Comparison of ENCODE assay signal across 8 cellular contexts in genomic region chr9:130693101-130693425, GRCh38. TPM values are rescaled to one million over a fixed set of nuclear protein-coding genes. Genes with fewer than 3 reads are reported as not detected.
A peak's percentile ranks its signal among the peaks of the same experiment; 100 is the strongest.
DNase-seq lines count a peak whose midpoint lies in the region; ATAC-seq, FAIRE-seq and TF ChIP-seq lines count a peak whose summit lies in the region.

No MANE protein-coding gene starts in this region.

- no peak for ATAC-seq in activated CD8-positive, alpha-beta T cell treated with anti-CD3 and anti-CD28 coated beads, Interleukin-2, amount 10 ng/mL, durations not matched to agents 7 days and 5 days

- 4 to 13% (median 6%) methylated on average over 8 of the region's 8 CpGs for WGBS in stomach, 5 donors

- CTCF ChIA-PET in HEK293 (lab: Yijun Ruan, JAX) = interaction anchor here (0.6 to 15.8 kb wide), 11 partner anchors 9 to 371 kb away, joined by 3 to 305 read pairs (median 5); no protein-coding TSS in a partner anchor
- CTCF ChIA-PET in activated CD8-positive, alpha-beta T cell treated with anti-CD3 and anti-CD28 coated beads, Interleukin-2, amount 10 ng/mL, durations not matched to agents 7 days and 5 days (lab: Charles Lee) = interaction anchor here (0.8 to 3.3 kb wide), 9 partner anchors 9 to 233 kb away, joined by 3 to 34 read pairs (median 8); no protein-coding TSS in a partner anchor

- H3K9me3 ChIP-seq in HEK293 (ENCODE audit: control insufficient read depth, insufficient read depth, low read depth, low read length) = no peaks in the 10 kb centered on the region
- H3K9me3 ChIP-seq in iPS-20b (ENCODE audit: insufficient read depth, low read depth, low read length) = no peaks in the 10 kb centered on the region
- no peaks in the 10 kb centered on the region for H3K9me3 ChIP-seq in stomach

- peak overlapping the region; percentile 31 for H3K4me3 ChIP-seq in HEK293 (ENCODE audit: low read depth, low read length)
- peak overlapping the region; percentile 99 for H3K4me3 ChIP-seq in iPS-20b (ENCODE audit: low read length)
- peak overlapping the region; percentile 69 to 93 (median 74) for H3K4me3 ChIP-seq in stomach

- peaks cover 54% of the 10 kb centered on the region for H3K4me1 Mint-ChIP-seq in activated CD8-positive, alpha-beta T cell treated with anti-CD3 and anti-CD28 coated beads, Interleukin-2, amount 10 ng/mL, durations not matched to agents 7 days and 5 days (ENCODE audit: low read depth)

- H3K36me3 Mint-ChIP-seq in activated CD8-positive, alpha-beta T cell treated with anti-CD3 and anti-CD28 coated beads, Interleukin-2, amount 10 ng/mL, durations not matched to agents 7 days and 5 days (ENCODE audit: low read depth) = peaks cover 33% of the 10 kb centered on the region

- peak overlapping the region; percentile 96; the same call in 1 of the 2 replicates for H3K9ac ChIP-seq in iPS-20b (ENCODE audit: low read depth, low read length)

- no peaks in the 10 kb centered on the region for H3K4me1 ChIP-seq in HEK293 (ENCODE audit: control insufficient read depth, insufficient read depth, low read length)
- H3K4me1 ChIP-seq in iPS-20b (ENCODE audit: insufficient read depth, low read length) = peaks cover 8% of the 10 kb centered on the region; the same call in 1 of the 2 replicates
- H3K4me1 ChIP-seq in stomach = peaks cover 11 to 53% (median 36%) of the 10 kb centered on the region in 4 donors

- intact Hi-C loops in stomach (cut with DNase I; ENCODE audit: low total_unique reads) = no loop called here

- peak overlapping the region; percentile 14; the same call in 1 of the 2 replicates for H3K27ac ChIP-seq in HEK293 (ENCODE audit: extremely low read depth, low read depth, low read length)
- H3K27ac ChIP-seq in iPS-20b (ENCODE audit: low read length) = no peak overlapping the region
- peak overlapping the region in 4 of 5 donors; percentile 59 to 81 (median 68) for H3K27ac ChIP-seq in stomach

- H3K36me3 ChIP-seq in HEK293 (ENCODE audit: control insufficient read depth in 2 of 2, insufficient read depth in 1 of 2, low read length in 2 of 2) (peaks cover 22 to 32% of the 10 kb centered on the region in 2 experiments), iPS-20b (ENCODE audit: insufficient read depth, low read depth, low read length) (peaks cover 32% of the 10 kb centered on the region), stomach (peaks cover 18 to 29% (median 28%) of the 10 kb centered on the region in 4 donors)

- TF ChIP-seq CTCF in HEK293 (tag by site-specific recombination; IDR thresholded peaks at IDR 0.05) (no peak), stomach (IDR thresholded peaks at IDR 0.05) (no peak)

- H3K27me3 ChIP-seq in iPS-20b (ENCODE audit: insufficient read depth, low read length) (no peaks in the 10 kb centered on the region), stomach (no peaks in the 10 kb centered on the region)

- POLR2A ChIA-PET in HEK293 (lab: Yijun Ruan, JAX) = interaction anchor here (0.6 to 2.2 kb wide), 23 partner anchors 8 to 870 kb away, joined by 3 to 30 read pairs (median 4); partner anchors contain the start of genes FUBP3, PRDM12 and TOR1A
- POLR2A ChIA-PET in activated CD8-positive, alpha-beta T cell treated with anti-CD3 and anti-CD28 coated beads, Interleukin-2, amount 10 ng/mL, durations not matched to agents 7 days and 5 days (lab: Charles Lee) = interaction anchor here (0.6 to 2.2 kb wide), 5 partner anchors 11 to 28 kb away, joined by 3 to 11 read pairs (median 4); partner anchors contain the start of gene PRDM12

- TF ChIP-seq EP300 in stomach (IDR thresholded peaks at IDR 0.05) = no peak

- DNase-seq in activated CD8-positive, alpha-beta T cell treated with anti-CD3 and anti-CD28 coated beads, Interleukin-2, amount 10 ng/mL, durations not matched to agents 7 days and 5 days = no peak
- DNase-seq in stomach (no peak), COLO668 (lab: John Stamatoyannopoulos, UW; ENCODE audit: unreplicated experiment) (no peak), NCI-H1092 treated with DMSO at 0.1 percent for 48 hours (lab: John Stamatoyannopoulos, UW) (no peak), RCC 7860 (ENCODE audit: low spot score) (no peak)
- no peak for DNase-seq in stimulated activated naive CD4-positive, alpha-beta T cell treated with Interleukin-2 at 50 U/mL for 16 hours (lab: John Stamatoyannopoulos, UW)

- no peak for FAIRE-seq in RCC 7860 (lab: Jason Lieb, UNC)

- no peaks in the 10 kb centered on the region for H3K9me3 Mint-ChIP-seq in activated CD8-positive, alpha-beta T cell treated with anti-CD3 and anti-CD28 coated beads, Interleukin-2, amount 10 ng/mL, durations not matched to agents 7 days and 5 days (ENCODE audit: insufficient read depth)

- peaks cover 11% of the 10 kb centered on the region for H3K27me3 Mint-ChIP-seq in activated CD8-positive, alpha-beta T cell treated with anti-CD3 and anti-CD28 coated beads, Interleukin-2, amount 10 ng/mL, durations not matched to agents 7 days and 5 days (ENCODE audit: low read depth)

- TF ChIP-seq POLR2A in stomach (IDR thresholded peaks at IDR 0.05) = no peak

- H3K4me3 Mint-ChIP-seq in activated CD8-positive, alpha-beta T cell treated with anti-CD3 and anti-CD28 coated beads, Interleukin-2, amount 10 ng/mL, durations not matched to agents 7 days and 5 days = peak overlapping the region; percentile 96

- peak overlapping the region; percentile 93 for H3K27ac Mint-ChIP-seq in activated CD8-positive, alpha-beta T cell treated with anti-CD3 and anti-CD28 coated beads, Interleukin-2, amount 10 ng/mL, durations not matched to agents 7 days and 5 days

TF ChIP-seq in HEK293, 187 proteins besides CTCF, POLR2A, EP300 and RAD21 (continues in another document):
- no peak for TF ChIP-seq ZNF416 (tag by site-specific recombination; IDR thresholded peaks at IDR 0.05)
- TF ChIP-seq ZBTB26 (tag by site-specific recombination; optimal IDR thresholded peaks at IDR 0.05) = no peak
- no peak for TF ChIP-seq HOXD13 (CRISPR knock-in tag; IDR thresholded peaks at IDR 0.05; ENCODE audit: borderline replicate concordance)
- TF ChIP-seq ZNF560 (tag by site-specific recombination; IDR thresholded peaks at IDR 0.05; ENCODE audit: borderline replicate concordance) = no peak
- TF ChIP-seq ZBTB8A (tag by site-specific recombination; IDR thresholded peaks at IDR 0.05) = no peak
- TF ChIP-seq ELK4 (IDR thresholded peaks at IDR 0.05; ENCODE audit: borderline replicate concordance, low read depth, low read length) = no peak
- TF ChIP-seq ZNF311 (tag by site-specific recombination; IDR thresholded peaks at IDR 0.05; ENCODE audit: borderline replicate concordance) = no peak
- no peak for TF ChIP-seq ZNF48 (tag by site-specific recombination; IDR thresholded peaks at IDR 0.05)
- no peak for TF ChIP-seq ZNF404 (tag by site-specific recombination; IDR thresholded peaks at IDR 0.05)
- TF ChIP-seq SALL2 (tag by site-specific recombination; IDR thresholded peaks at IDR 0.05; ENCODE audit: borderline replicate concordance) = no peak
- no peak for TF ChIP-seq ZNF639 (tag by site-specific recombination; IDR thresholded peaks at IDR 0.05)
- TF ChIP-seq ZBTB17 (tag by site-specific recombination; IDR thresholded peaks at IDR 0.05) = no peak
- no peak for TF ChIP-seq ZNF112 (tag by site-specific recombination; IDR thresholded peaks at IDR 0.05)
- TF ChIP-seq ZNF660 (tag by site-specific recombination; IDR thresholded peaks at IDR 0.05) = no peak

RNA-seq across cellular contexts. Expression of gene EXOSC2, which starts 0.5 kb away (rescaled TPM):
- total RNA-seq in activated CD8-positive, alpha-beta T cell treated with anti-CD3 and anti-CD28 coated beads, Interleukin-2, amount 10 ng/mL, durations not matched to agents 7 days and 5 days = 10 to 100 TPM; 59.6 to 61.6 TPM
- total RNA-seq in stomach = 10 to 100 TPM in 3 of 5 donors, 1 to 10 TPM in 2; 6.4 to 36.9 (median 14.0) TPM
- polyA plus RNA-seq in stomach = 10 to 100 TPM; 13.6 to 15.0 (median 14.5) TPM

RNA-seq across cellular contexts. Expression of gene PRDM12, which starts 28.7 kb away (rescaled TPM):
- not detected for total RNA-seq in activated CD8-positive, alpha-beta T cell treated with anti-CD3 and anti-CD28 coated beads, Interleukin-2, amount 10 ng/mL, durations not matched to agents 7 days and 5 days
- not detected for total RNA-seq in stomach
- polyA plus RNA-seq in stomach = under 1 TPM in 1 of 3 donors, not detected in 2; 0.08 TPM

Comparison
In these comparisons a context has a peak if more than half of its experiments do, and no peak if none do; other contexts are left out.
1. H3K4me3 ChIP-seq: peak in every context shown above with its lines; median percentile 99 in iPS-20b; 74 in stomach; 31 in HEK293.